ENCODE assay signal across 21 cellular contexts in the genomic region with DNA sequence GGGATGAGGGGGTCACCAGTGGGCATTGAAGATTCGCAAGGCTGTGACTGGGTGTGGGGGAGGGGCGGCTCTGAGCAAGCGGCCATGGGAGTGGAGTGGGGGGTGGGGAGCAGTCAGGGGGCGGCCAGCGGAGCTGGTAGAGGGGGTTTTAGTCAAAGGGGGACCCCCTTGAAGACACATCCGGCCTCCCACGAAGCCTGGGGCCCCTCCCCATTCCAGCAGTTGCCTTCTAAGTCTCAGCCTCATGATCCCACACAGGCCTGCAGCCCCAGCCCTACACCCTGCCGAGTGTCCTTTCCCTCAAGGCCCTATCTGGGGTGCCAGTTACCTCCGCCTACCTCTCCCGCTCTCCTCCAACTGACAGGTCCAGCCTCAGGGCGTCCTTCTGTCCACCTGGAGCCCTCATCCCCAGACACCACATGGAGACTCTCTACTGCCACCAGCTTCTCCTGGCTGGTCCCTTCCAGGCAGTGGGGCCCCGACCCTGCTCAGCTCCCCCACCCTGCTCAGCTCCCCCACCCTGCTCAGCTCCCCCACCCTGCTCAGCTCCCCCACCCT.
"Had no signal": no experiment of that assay in that cellular context is flagged by ENCODE, and none has a peak within 500 bp of the region (broad histone marks: within the 10 kb centered on the region; RNA-seq: fewer than 3 reads in every experiment).

No MANE protein-coding gene starts in this region.

- H3K79me2 ChIP-seq: hepatocyte had no signal

- H3K9me3 ChIP-seq: body of pancreas, pancreas had no signal

- H3K27me3 Mint-ChIP-seq: activated T-helper 17 cell treated with anti-CD3 and anti-CD28 coated beads, Interleukin-2, amount 50 U/mL, for 72 hours had no signal

- H3K4me1 Mint-ChIP-seq: activated T-helper 17 cell treated with anti-CD3 and anti-CD28 coated beads, Interleukin-2, amount 50 U/mL, for 72 hours had no signal

- H3K36me3 ChIP-seq: left ventricle myocardium inferior, pancreas, tibial artery had no signal

- H3K4me3 ChIP-seq: body of pancreas, dorsolateral prefrontal cortex, hepatocyte, left ventricle myocardium inferior, pancreas, tibial artery had no signal

- H2AFZ ChIP-seq: hepatocyte had no signal

- H3K27me3 ChIP-seq: body of pancreas, hepatocyte, pancreas had no signal

- DNase-seq: activated CD4-positive, alpha-beta T cell treated with anti-CD3 and anti-CD28 coated beads, Interleukin-2, amount 50 U/mL, for 1 hour; activated CD4-positive, CD25-positive, alpha-beta regulatory T cell treated with anti-CD3 and anti-CD28 coated beads, Interleukin-2, amount 50 U/mL, for 72 hours; activated naive CD4-positive, alpha-beta T cell treated with anti-CD3 and anti-CD28 coated beads for 36 hours; caudate nucleus; foreskin fibroblast; left ventricle myocardium inferior; mammary epithelial cell; pancreas; stimulated activated CD8-positive, alpha-beta memory T cell treated with anti-CD3 and anti-CD28 coated beads, Interleukin-4, amount 100 ng/mL, for 48 hours; stimulated activated naive CD4-positive, alpha-beta T cell; substantia nigra; SW 1271; T-helper 2 cell had no signal

- H3K27ac Mint-ChIP-seq: activated naive CD4-positive, alpha-beta T cell treated with anti-CD3 and anti-CD28 coated beads for 36 hours; activated T-helper 17 cell treated with anti-CD3 and anti-CD28 coated beads, Interleukin-2, amount 50 U/mL, for 72 hours had no signal

- H3K27ac ChIP-seq: body of pancreas, dorsolateral prefrontal cortex, epithelial cell of prostate, hepatocyte, left ventricle myocardium inferior, pancreas, tibial artery, VCaP had no signal

- H3K4me3 Mint-ChIP-seq: activated naive CD4-positive, alpha-beta T cell treated with anti-CD3 and anti-CD28 coated beads for 36 hours; activated T-helper 17 cell treated with anti-CD3 and anti-CD28 coated beads, Interleukin-2, amount 50 U/mL, for 72 hours had no signal

- H3K4me1 ChIP-seq: body of pancreas, left ventricle myocardium inferior, pancreas, tibial artery had no signal

- H3K4me2 ChIP-seq: hepatocyte had no signal

- H3K9me3 Mint-ChIP-seq: activated T-helper 17 cell treated with anti-CD3 and anti-CD28 coated beads, Interleukin-2, amount 50 U/mL, for 72 hours had no signal

- ATAC-seq: activated T-helper 17 cell treated with anti-CD3 and anti-CD28 coated beads, Interleukin-2, amount 50 U/mL, for 72 hours; body of pancreas; pancreas; sciatic nerve had no signal
